34 cellular contexts compared by ENCODE assay signal in genomic region chr5:113347572-113347971, GRCh38.
"Had no signal": no experiment of that assay in that cellular context is flagged by ENCODE, and none has a peak within 500 bp of the region (broad histone marks: within the 10 kb centered on the region; RNA-seq: fewer than 3 reads in every experiment).

No MANE protein-coding gene starts in this region.

- DNase-seq: activated effector memory CD4-positive, alpha-beta T cell treated with anti-CD3 and anti-CD28 coated beads, Interleukin-2, amount 50 U/mL, for 16 hours; activated effector memory CD4-positive, alpha-beta T cell treated with Interleukin-2 at 50 U/mL for 16 hours; activated gamma-delta T cell; activated gamma-delta T cell treated with Interleukin-2 at 50 U/mL for 16 hours; activated naive CD4-positive, alpha-beta T cell; activated naive CD4-positive, alpha-beta T cell treated with anti-CD3 and anti-CD28 coated beads for 36 hours; activated naive CD4-positive, alpha-beta T cell treated with anti-CD3 and anti-CD28 coated beads, Interleukin-2, amount 10 ng/mL, durations not matched to agents 7 days and 5 days; activated naive CD4-positive, alpha-beta T cell treated with anti-CD3 and anti-CD28 coated beads, Interleukin-2, amount 50 U/mL, for 16 hours; activated naive CD4-positive, alpha-beta T cell treated with Interleukin-2 at 50 U/mL for 16 hours; activated naive CD8-positive, alpha-beta T cell treated with anti-CD3 and anti-CD28 coated beads for 36 hours; activated naive CD8-positive, alpha-beta T cell treated with anti-CD3 and anti-CD28 coated beads, Interleukin-2, amount 10 ng/mL, durations not matched to agents 7 days and 5 days; activated naive CD8-positive, alpha-beta T cell treated with anti-CD3 and anti-CD28 coated beads, Interleukin-2, amount 50 U/mL, for 24 hours; activated T-cell treated with anti-CD3 and anti-CD28 coated beads, Interleukin-2, amount 50 U/mL, for 1 hour; activated T-cell treated with anti-CD3 and anti-CD28 coated beads, Interleukin-2, amount 50 U/mL, for 24 hours; activated T-cell treated with anti-CD3 and anti-CD28 coated beads, Interleukin-2, amount 50 U/mL, for 4 hours; activated T-cell treated with anti-CD3 and anti-CD28 coated beads, Interleukin-2, amount 50 U/mL, for 48 hours; activated T-cell treated with anti-CD3 and anti-CD28 coated beads, Interleukin-2, amount 50 U/mL, for 72 hours; adrenal gland; amniotic stem cell; amygdala; anterior cingulate cortex; aorta; body of pancreas; brain microvascular endothelial cell; caudate nucleus; central memory CD4-positive, alpha-beta T cell; cerebellar nuclear complex had no signal

- FAIRE-seq: astrocyte, bronchial epithelial cell had no signal

- H3K4me3 ChIP-seq: adrenal gland, ascending aorta, body of pancreas, breast epithelium, cardiac muscle cell had no signal

- H3K27me3 ChIP-seq: adrenal gland, ascending aorta, body of pancreas, brain microvascular endothelial cell, breast epithelium, cardiac muscle cell had no signal

- ATAC-seq: activated naive CD4-positive, alpha-beta T cell treated with anti-CD3 and anti-CD28 coated beads, Interleukin-2, amount 50 U/mL, for 72 hours; activated naive CD8-positive, alpha-beta T cell treated with anti-CD3 and anti-CD28 coated beads, Interleukin-2, amount 50 U/mL, for 24 hours; activated T-cell treated with anti-CD3 and anti-CD28 coated beads, Interleukin-2, amount 50 U/mL, for 4 hours; activated T-cell treated with anti-CD3 and anti-CD28 coated beads, Interleukin-2, amount 50 U/mL, for 72 hours; activated T-helper 17 cell treated with anti-CD3 and anti-CD28 coated beads, Interleukin-2, amount 50 U/mL, for 72 hours; body of pancreas had no signal

- H3K27ac ChIP-seq: adrenal gland, ascending aorta, body of pancreas, brain microvascular endothelial cell, breast epithelium, cardiac muscle cell had no signal

- H3K36me3 ChIP-seq: adrenal gland, ascending aorta, brain microvascular endothelial cell, breast epithelium, cardiac muscle cell had no signal

- H3K4me1 ChIP-seq: adrenal gland, ascending aorta, body of pancreas had no signal

- H3K9me3 ChIP-seq: adrenal gland, ascending aorta, body of pancreas, breast epithelium had no signal
